In the genomic region with DNA sequence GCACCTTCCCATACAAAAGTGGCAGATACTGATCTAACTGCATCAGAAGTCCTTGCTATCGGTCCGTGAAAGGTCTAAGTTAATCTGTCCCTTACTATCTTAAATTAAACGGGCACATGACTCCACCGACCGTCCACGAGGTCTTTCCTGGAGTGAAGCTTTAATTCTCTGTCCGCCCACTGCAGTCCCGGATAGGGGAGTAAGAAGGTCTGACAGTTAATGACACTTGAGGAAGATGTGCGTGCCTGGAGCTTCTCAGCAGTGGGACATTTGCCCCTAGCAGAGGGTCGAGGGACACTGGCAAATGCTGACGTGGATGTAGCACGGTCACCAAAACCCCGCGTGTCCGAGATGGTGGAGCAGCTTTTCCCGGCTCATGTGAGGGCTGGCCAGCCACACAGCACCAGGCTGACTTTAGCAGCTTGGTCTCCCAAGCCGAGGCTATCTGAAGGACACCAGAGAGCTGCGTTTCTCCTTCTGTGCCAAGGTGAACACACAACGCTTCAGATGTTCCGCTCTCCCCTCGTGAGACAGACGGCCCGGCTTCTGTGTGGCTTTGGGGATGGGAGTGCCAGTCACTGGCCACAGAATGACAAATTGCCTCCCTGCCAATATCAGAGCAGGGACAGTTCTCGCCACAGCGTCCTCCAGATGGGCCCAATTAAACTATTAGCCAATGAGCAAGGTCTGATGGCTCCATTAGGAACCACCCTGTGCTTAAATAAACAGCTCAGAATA, we compare ENCODE assay signal across 25 cellular contexts.
"Had no signal": no experiment of that assay in that cellular context is flagged by ENCODE, and none has a peak within 500 bp of the region (broad histone marks: within the 10 kb centered on the region; RNA-seq: fewer than 3 reads in every experiment).

No MANE protein-coding gene starts in this region.

- DNase-seq: activated CD4-positive, alpha-beta T cell treated with anti-CD3 and anti-CD28 coated beads for 1 hour; activated CD4-positive, alpha-beta T cell treated with anti-CD3 and anti-CD28 coated beads, Interleukin-2, amount 50 U/mL, for 1 hour; activated CD8-positive, alpha-beta T cell treated with anti-CD3 and anti-CD28 coated beads, Interleukin-2, amount 10 ng/mL, durations not matched to agents 7 days and 5 days; activated gamma-delta T cell treated with Interleukin-2 at 50 U/mL for 16 hours; activated T-cell treated with anti-CD3 and anti-CD28 coated beads, Interleukin-2, amount 50 U/mL, for 1 hour; anterior cingulate cortex; body of pancreas; central memory CD4-positive, alpha-beta T cell; cortex of kidney; heart right ventricle; left cardiac atrium; mesenchymal stem cell; naive B cell; right cardiac atrium; stimulated activated CD4-positive, alpha-beta T cell treated with anti-CD3 and anti-CD28 coated beads, Interleukin-1b, Interleukin-23, amount 100 ng/mL, for 48 hours; stimulated activated naive CD8-positive, alpha-beta T cell treated with anti-CD3 and anti-CD28 coated beads, Interleukin-15, amount 100 ng/mL, for 72 hours; T-helper 9 cell; uterus had no signal

- H3K4me1 Mint-ChIP-seq: activated naive CD4-positive, alpha-beta T cell treated with anti-CD3 and anti-CD28 coated beads, Interleukin-2, amount 50 U/mL, for 24 hours; stimulated activated naive CD8-positive, alpha-beta T cell treated with anti-CD3 and anti-CD28 coated beads, Interleukin-15, amount 100 ng/mL, for 72 hours had no signal

- H3K36me3 Mint-ChIP-seq: activated naive CD4-positive, alpha-beta T cell treated with anti-CD3 and anti-CD28 coated beads, Interleukin-2, amount 50 U/mL, for 24 hours; naive B cell had no signal

- H3K4me3 ChIP-seq: body of pancreas, heart right ventricle, prostate gland, skin epidermis, suprapubic skin, tibial nerve, uterus had no signal

- ATAC-seq: activated CD8-positive, alpha-beta T cell treated with anti-CD3 and anti-CD28 coated beads, Interleukin-2, amount 10 ng/mL, durations not matched to agents 7 days and 5 days; body of pancreas; heart right ventricle; left cardiac atrium; right cardiac atrium; stimulated activated naive CD8-positive, alpha-beta T cell treated with anti-CD3 and anti-CD28 coated beads, Interleukin-15, amount 100 ng/mL, for 72 hours had no signal

- H3K27ac ChIP-seq: body of pancreas, epithelial cell of prostate, heart right ventricle, prostate gland, skin epidermis, suprapubic skin, tibial nerve, uterus had no signal

- H3K27me3 Mint-ChIP-seq: activated naive CD4-positive, alpha-beta T cell treated with anti-CD3 and anti-CD28 coated beads, Interleukin-2, amount 50 U/mL, for 24 hours had no signal

- H3K27me3 ChIP-seq: uterus had no signal

- H3K27ac Mint-ChIP-seq: activated CD8-positive, alpha-beta T cell treated with anti-CD3 and anti-CD28 coated beads, Interleukin-2, amount 10 ng/mL, durations not matched to agents 7 days and 5 days; activated naive CD4-positive, alpha-beta T cell treated with anti-CD3 and anti-CD28 coated beads, Interleukin-2, amount 50 U/mL, for 24 hours; stimulated activated naive CD8-positive, alpha-beta T cell treated with anti-CD3 and anti-CD28 coated beads, Interleukin-15, amount 100 ng/mL, for 72 hours had no signal

- H3K4me3 Mint-ChIP-seq: activated CD8-positive, alpha-beta T cell treated with anti-CD3 and anti-CD28 coated beads, Interleukin-2, amount 10 ng/mL, durations not matched to agents 7 days and 5 days; activated naive CD4-positive, alpha-beta T cell treated with anti-CD3 and anti-CD28 coated beads, Interleukin-2, amount 50 U/mL, for 24 hours; naive B cell; neural crest cell; stimulated activated naive CD8-positive, alpha-beta T cell treated with anti-CD3 and anti-CD28 coated beads, Interleukin-15, amount 100 ng/mL, for 72 hours had no signal

- H3K36me3 ChIP-seq: heart right ventricle, prostate gland, suprapubic skin, tibial nerve, uterus had no signal

- H3K9me3 Mint-ChIP-seq: activated naive CD4-positive, alpha-beta T cell treated with anti-CD3 and anti-CD28 coated beads, Interleukin-2, amount 50 U/mL, for 24 hours; stimulated activated naive CD8-positive, alpha-beta T cell treated with anti-CD3 and anti-CD28 coated beads, Interleukin-15, amount 100 ng/mL, for 72 hours had no signal
